In genomic region chr5:132829742-132830435, GRCh38 we compare ENCODE assay signal across 1 cellular context.
TF ChIP-seq lines count a peak whose summit lies in the region.

No MANE protein-coding gene starts in this region.

TF ChIP-seq in Ishikawa, 13 proteins besides CTCF, POLR2A, EP300 and RAD21 (continued from another document):
- no peak; the same call in 1 of the 2 replicates for TF ChIP-seq REST (IDR thresholded peaks at IDR 0.05; ENCODE audit: low read depth)
- TF ChIP-seq ZBTB7A (IDR thresholded peaks at IDR 0.05; ENCODE audit: low read depth), result peak; percentile 59; the same call in 1 of the 2 replicates
- TF ChIP-seq TCF12 (IDR thresholded peaks at IDR 0.05; ENCODE audit: low read depth), result 0 out of 2 replicates have a peak, but pooled peaks have one; percentile 38
TF ChIP-seq in Ishikawa: peak in this region for 4.
